ENCODE assay signal across 22 cellular contexts in genomic region chr1:4602536-4603316, GRCh38. TPM values are rescaled to one million over a fixed set of nuclear protein-coding genes. Genes with fewer than 3 reads are reported as not detected.
"Had no signal": no experiment of that assay in that cellular context is flagged by ENCODE, and none has a peak within 500 bp of the region (broad histone marks: within the 10 kb centered on the region; RNA-seq: fewer than 3 reads in every experiment).

No MANE protein-coding gene starts in this region.

- H3K36me3 Mint-ChIP-seq: activated naive CD8-positive, alpha-beta T cell; brain; natural killer cell had no signal

- ATAC-seq: activated CD8-positive, alpha-beta T cell treated with anti-CD3 and anti-CD28 coated beads, Interleukin-2, amount 10 ng/mL, durations not matched to agents 7 days and 5 days; left lobe of liver; natural killer cell; WTC11 had no signal

- H3K36me3 ChIP-seq: colonic mucosa, right atrium auricular region, thoracic aorta had no signal

- H3K9me3 ChIP-seq: colonic mucosa, right atrium auricular region, thoracic aorta had no signal

- H3K4me1 Mint-ChIP-seq: natural killer cell, WTC11 had no signal

- H3K27ac ChIP-seq: colonic mucosa, foreskin keratinocyte, right atrium auricular region, thoracic aorta had no signal

- H3K9me3 Mint-ChIP-seq: natural killer cell; stimulated activated naive CD8-positive, alpha-beta T cell treated with anti-CD3 and anti-CD28 coated beads, Interleukin-15, Interleukin-2, amounts not matched to agents 100 ng/mL and 50 ng/mL, for 24 hours had no signal

- H3K4me3 ChIP-seq: colonic mucosa, right atrium auricular region, thoracic aorta had no signal

- DNase-seq: activated CD4-positive, alpha-beta T cell treated with anti-CD3 and anti-CD28 coated beads for 4 hours; activated CD8-positive, alpha-beta T cell treated with anti-CD3 and anti-CD28 coated beads, Interleukin-2, amount 10 ng/mL, durations not matched to agents 7 days and 5 days; activated gamma-delta T cell treated with Interleukin-2 at 50 U/mL for 16 hours; central memory CD4-positive, alpha-beta T cell; colonic mucosa; effector CD8-positive, alpha-beta T cell; glutamatergic neuron; natural killer cell; small intestine; stimulated activated CD4-positive, alpha-beta T cell treated with anti-CD3 and anti-CD28 coated beads, Interleukin-4, amount 100 ng/mL, for 4 hours; stimulated activated CD8-positive, alpha-beta memory T cell treated with anti-CD3 and anti-CD28 coated beads, Interleukin-4, amount 100 ng/mL, for 48 hours; SW 1271 had no signal

- H3K27me3 ChIP-seq: colonic mucosa, foreskin keratinocyte, right atrium auricular region had no signal

- H3K4me3 Mint-ChIP-seq: activated CD8-positive, alpha-beta T cell treated with anti-CD3 and anti-CD28 coated beads, Interleukin-2, amount 10 ng/mL, durations not matched to agents 7 days and 5 days; activated naive CD8-positive, alpha-beta T cell; brain; natural killer cell; stimulated activated naive CD8-positive, alpha-beta T cell treated with anti-CD3 and anti-CD28 coated beads, Interleukin-15, Interleukin-2, amounts not matched to agents 100 ng/mL and 50 ng/mL, for 24 hours; WTC11 had no signal

- H3K4me1 ChIP-seq: colonic mucosa, right atrium auricular region had no signal

- H3K27ac Mint-ChIP-seq: activated CD8-positive, alpha-beta T cell treated with anti-CD3 and anti-CD28 coated beads, Interleukin-2, amount 10 ng/mL, durations not matched to agents 7 days and 5 days; activated naive CD8-positive, alpha-beta T cell; natural killer cell; progenitor cell of endocrine pancreas; stimulated activated naive CD8-positive, alpha-beta T cell treated with anti-CD3 and anti-CD28 coated beads, Interleukin-15, Interleukin-2, amounts not matched to agents 100 ng/mL and 50 ng/mL, for 24 hours; WTC11 had no signal

RNA-seq across cellular contexts. Expression of gene AJAP1, which starts 51.7 kb away (rescaled TPM):
- total RNA-seq: activated CD8-positive, alpha-beta T cell treated with anti-CD3 and anti-CD28 coated beads, Interleukin-2, amount 10 ng/mL, durations not matched to agents 7 days and 5 days; lung microvascular endothelial cell; natural killer cell had no signal
